8 cellular contexts compared by ENCODE assay signal in the genomic region with DNA sequence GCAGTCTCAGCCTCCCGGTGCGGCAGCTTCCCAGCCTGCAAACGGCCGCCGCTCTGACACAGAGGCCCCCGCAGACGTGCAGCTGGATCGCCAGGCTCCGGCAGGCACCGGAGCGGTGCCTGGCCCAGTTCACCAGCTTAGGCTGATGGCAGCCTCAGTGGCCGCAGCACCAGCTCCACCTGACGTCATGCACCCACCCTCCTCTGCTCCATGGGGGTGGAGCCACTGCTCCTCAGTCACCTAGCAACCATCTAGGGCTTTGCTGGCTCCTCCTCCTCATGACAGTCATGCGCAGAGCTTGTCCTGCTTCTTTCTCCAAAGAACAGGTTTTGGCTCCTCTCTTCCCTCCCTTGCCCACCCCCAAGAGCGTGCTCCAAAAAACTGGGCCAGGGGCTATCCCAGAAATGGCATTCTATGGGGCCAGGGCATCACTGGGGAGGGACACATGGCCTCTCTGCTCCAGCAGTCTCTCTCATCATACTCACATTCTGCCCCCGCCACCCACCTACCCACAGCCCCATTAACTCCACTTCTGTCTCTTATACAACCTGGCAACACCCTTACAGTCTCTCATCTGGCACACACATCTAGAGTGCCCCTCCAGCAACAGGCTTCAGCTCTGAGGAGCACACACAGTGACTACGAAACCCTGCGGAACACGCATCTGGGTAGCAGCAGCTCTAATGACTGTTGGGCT.
A peak's percentile ranks its signal among the peaks of the same experiment; 100 is the strongest.
DNase-seq lines count a peak whose midpoint lies in the region; ATAC-seq lines count a peak whose summit lies in the region.

No MANE protein-coding gene starts in this region.

- H3K27ac ChIP-seq in HUES6 (ENCODE audit: low read depth, low read length) (no peak overlapping the region), rectal smooth muscle tissue (ENCODE audit: low read depth, low read length) (no peak overlapping the region)

- no peak for DNase-seq in adipocyte (ENCODE audit: low read depth)
- peak; percentile 98 for DNase-seq in hepatic stellate cell (ENCODE audit: low spot score)

- H3K36me3 ChIP-seq in HUES6 (ENCODE audit: control insufficient read depth, insufficient read depth, low read length) (peaks cover 52% of the 10 kb centered on the region), adipocyte (ENCODE audit: control insufficient read depth, insufficient read depth, low read length, severe bottlenecking) (peaks cover 47% of the 10 kb centered on the region), rectal smooth muscle tissue (ENCODE audit: control insufficient read depth, insufficient read depth, low read length) (peaks cover 36% of the 10 kb centered on the region)

- H3K9ac ChIP-seq in HUES6 (ENCODE audit: low read length) (peak overlapping the region; percentile 48), adipocyte (ENCODE audit: low read length) (peak overlapping the region; percentile 8), rectal smooth muscle tissue (ENCODE audit: low read length) (no peak overlapping the region)

- H3K9me3 ChIP-seq in HUES6 (ENCODE audit: control insufficient read depth, insufficient read depth, low read depth, low read length): no peaks in the 10 kb centered on the region
- no peaks in the 10 kb centered on the region for H3K9me3 ChIP-seq in adipocyte (ENCODE audit: control insufficient read depth, low read length)

- no peaks in the 10 kb centered on the region for H3K27me3 ChIP-seq in HUES6 (ENCODE audit: control insufficient read depth, insufficient read depth, low read length)
- H3K27me3 ChIP-seq in adipocyte (replicated peaks; ENCODE audit: control insufficient read depth, insufficient read depth, low read length): no peaks in the 10 kb centered on the region
- no peaks in the 10 kb centered on the region for H3K27me3 ChIP-seq in rectal smooth muscle tissue (ENCODE audit: control insufficient read depth, insufficient read depth, low read length)

- H3K4me3 ChIP-seq in HUES6 (ENCODE audit: low read depth, low read length): peak overlapping the region; percentile 64
- H3K4me3 ChIP-seq in adipocyte (ENCODE audit: low read length): peak overlapping the region; percentile 41
- peak overlapping the region; percentile 40 for H3K4me3 ChIP-seq in rectal smooth muscle tissue (ENCODE audit: low read length)

- ATAC-seq in GM21526 (IDR thresholded peaks at IDR 0.05; ENCODE audit: low FRiP score, unreplicated experiment): no peak
- no peak for ATAC-seq in HG03342 (IDR thresholded peaks at IDR 0.05; ENCODE audit: unreplicated experiment)
- ATAC-seq in GM19324 (IDR thresholded peaks at IDR 0.05; ENCODE audit: low FRiP score, unreplicated experiment): no peak
- ATAC-seq in GM18502 (IDR thresholded peaks at IDR 0.05; ENCODE audit: poor library complexity, unreplicated experiment): no peak

- peaks cover 34% of the 10 kb centered on the region for H3K4me1 ChIP-seq in HUES6 (ENCODE audit: control insufficient read depth, insufficient read depth, low read length)
- peaks cover 29% of the 10 kb centered on the region for H3K4me1 ChIP-seq in adipocyte (ENCODE audit: control insufficient read depth, insufficient read depth, low read length)
- peaks cover 12% of the 10 kb centered on the region for H3K4me1 ChIP-seq in rectal smooth muscle tissue (ENCODE audit: control insufficient read depth, insufficient read depth, low read length)
